13 cellular contexts compared by ENCODE assay signal in genomic region chr15:62503451-62503850, GRCh38.
DNase-seq lines count a peak whose midpoint lies in the region; ATAC-seq lines count a peak whose summit lies in the region.
"Had no signal": no experiment of that assay in that cellular context is flagged by ENCODE, and none has a peak within 500 bp of the region (broad histone marks: within the 10 kb centered on the region; RNA-seq: fewer than 3 reads in every experiment).

No MANE protein-coding gene starts in this region.

- H3K4me3 Mint-ChIP-seq in stimulated activated naive B cell treated with anti-CD40 and anti-IgM and Interleukin-4, amounts not matched to agents 10 μg/mL and 1 μg/mL and 100 μg/mL, for 72 hours = no peak overlapping the region

- H3K36me3 Mint-ChIP-seq in stimulated activated naive B cell treated with anti-CD40 and anti-IgM and Interleukin-4, amounts not matched to agents 10 μg/mL and 1 μg/mL and 100 μg/mL, for 72 hours = no peaks in the 10 kb centered on the region

- peaks cover 3 to 7% of the 10 kb centered on the region in 2 donors for H3K4me1 Mint-ChIP-seq in stimulated activated naive B cell treated with anti-CD40 and anti-IgM and Interleukin-4, amounts not matched to agents 10 μg/mL and 1 μg/mL and 100 μg/mL, for 72 hours

- no peak overlapping the region for H3K27ac Mint-ChIP-seq in stimulated activated naive B cell treated with anti-CD40 and anti-IgM and Interleukin-4, amounts not matched to agents 10 μg/mL and 1 μg/mL and 100 μg/mL, for 72 hours

- ATAC-seq in stimulated activated naive B cell treated with anti-CD40 and anti-IgM and Interleukin-4, amounts not matched to agents 10 μg/mL and 1 μg/mL and 100 μg/mL, for 72 hours (replicated peaks) = peak; percentile 42 to 45
- ATAC-seq in GM18907 (IDR thresholded peaks at IDR 0.05; ENCODE audit: unreplicated experiment) (no peak), HG03469 (IDR thresholded peaks at IDR 0.05; ENCODE audit: unreplicated experiment) (no peak)

- no peaks in the 10 kb centered on the region for H3K9me3 Mint-ChIP-seq in stimulated activated naive B cell treated with anti-CD40 and anti-IgM and Interleukin-4, amounts not matched to agents 10 μg/mL and 1 μg/mL and 100 μg/mL, for 72 hours

- H3K27me3 Mint-ChIP-seq in stimulated activated naive B cell treated with anti-CD40 and anti-IgM and Interleukin-4, amounts not matched to agents 10 μg/mL and 1 μg/mL and 100 μg/mL, for 72 hours = no peaks in the 10 kb centered on the region

- DNase-seq in DMS53 treated with DMSO at 0.1 percent for 48 hours (lab: John Stamatoyannopoulos, UW; ENCODE audit: unreplicated experiment) (peak; percentile 3), DMS53 (lab: John Stamatoyannopoulos, UW) (no peak), RPMI8226 (peak; percentile 28), fibroblast of gingiva (ENCODE audit: low read depth) (peak; percentile 28)
- DNase-seq in stimulated activated naive B cell treated with anti-CD40 and anti-IgM and Interleukin-4, amounts not matched to agents 10 μg/mL and 1 μg/mL and 100 μg/mL, for 72 hours = no peak
- DNase-seq in stimulated activated CD4-positive, alpha-beta T cell treated with anti-CD3 and anti-CD28 coated beads, Interleukin-2, amount 100 ng/mL, for 24 hours = no peak
- DNase-seq: 8988T; activated CD8-positive, alpha-beta memory T cell treated with anti-CD3 and anti-CD28 coated beads, Interleukin-2, amount 50 U/mL, for 4 hours; esophagus squamous epithelium; H7; T1000 had no signal

Comparison
In these comparisons a context has a peak if more than half of its experiments do, and no peak if none do; other contexts are left out.
1. DNase-seq: peak in DMS53 treated with DMSO at 0.1 percent for 48 hours (single experiment), RPMI8226 (single experiment) and fibroblast of gingiva (single experiment); none in DMS53 (single experiment), stimulated activated naive B cell treated with anti-CD40 and anti-IgM and Interleukin-4, amounts not matched to agents 10 μg/mL and 1 μg/mL and 100 μg/mL, for 72 hours (single experiment) and stimulated activated CD4-positive, alpha-beta T cell treated with anti-CD3 and anti-CD28 coated beads, Interleukin-2, amount 100 ng/mL, for 24 hours (0 of 2).
2. ATAC-seq: peak in stimulated activated naive B cell treated with anti-CD40 and anti-IgM and Interleukin-4, amounts not matched to agents 10 μg/mL and 1 μg/mL and 100 μg/mL, for 72 hours (2 of 2); none in GM18907 (single experiment) and HG03469 (single experiment).